In the genomic region with DNA sequence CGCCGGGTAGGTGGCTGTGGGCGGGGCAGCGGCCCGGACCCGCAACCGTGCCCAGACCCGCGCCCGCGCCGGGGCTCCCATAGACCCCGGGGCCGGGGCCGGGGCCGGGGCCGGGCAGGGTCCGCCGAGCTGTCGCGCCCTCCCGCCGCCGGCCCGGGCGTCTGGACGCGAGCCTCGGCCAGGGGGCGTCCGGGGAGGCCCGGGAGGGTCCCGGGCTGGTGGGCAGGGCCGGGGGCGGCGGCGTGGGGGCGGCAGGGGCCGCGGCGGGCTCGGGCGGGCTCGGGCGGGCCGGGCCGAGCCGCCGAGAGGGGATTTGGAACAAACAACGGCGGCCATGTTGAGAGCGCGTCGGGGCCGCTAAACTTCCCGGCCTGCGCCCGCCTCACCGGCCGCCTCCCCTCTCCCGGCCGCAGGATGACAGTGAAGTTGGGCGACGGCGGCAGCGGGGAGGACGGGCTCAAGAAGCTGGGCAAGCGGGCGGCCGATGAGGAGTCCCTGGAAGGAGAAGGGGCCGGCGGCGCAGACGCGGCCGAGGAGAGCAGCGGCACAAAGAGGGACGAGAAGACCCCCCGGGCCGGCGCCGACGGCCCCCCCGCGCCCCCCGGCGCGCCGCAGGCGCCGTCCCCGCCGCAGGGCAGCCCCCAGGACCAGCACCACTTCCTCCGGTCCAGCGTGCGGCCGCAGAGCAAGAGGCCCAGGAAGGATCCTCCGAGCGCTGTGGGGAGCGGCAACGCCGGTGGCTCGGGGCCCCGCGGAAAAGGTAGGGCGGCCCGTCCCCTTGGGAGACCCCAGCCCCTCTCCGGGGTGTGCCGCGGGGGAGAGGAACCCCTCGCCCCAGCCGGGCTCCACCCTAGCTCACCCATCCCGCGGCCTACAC, we compare ENCODE assay signal across 2 cellular contexts.
TF ChIP-seq lines count a peak whose summit lies in the region.

No MANE protein-coding gene starts in this region.

TF ChIP-seq in SK-N-SH, 30 proteins besides CTCF, POLR2A, EP300 and RAD21:
- TF ChIP-seq, protein P1, sequence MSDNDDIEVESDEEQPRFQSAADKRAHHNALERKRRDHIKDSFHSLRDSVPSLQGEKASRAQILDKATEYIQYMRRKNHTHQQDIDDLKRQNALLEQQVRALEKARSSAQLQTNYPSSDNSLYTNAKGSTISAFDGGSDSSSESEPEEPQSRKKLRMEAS (IDR thresholded peaks at IDR 0.05; ENCODE audit: low read depth), result peak; percentile 16; the same call in 1 of the 2 replicates
- peak; percentile 78 for TF ChIP-seq YY1 (IDR thresholded peaks at IDR 0.05; ENCODE audit: low read depth)
- TF ChIP-seq, protein P2, sequence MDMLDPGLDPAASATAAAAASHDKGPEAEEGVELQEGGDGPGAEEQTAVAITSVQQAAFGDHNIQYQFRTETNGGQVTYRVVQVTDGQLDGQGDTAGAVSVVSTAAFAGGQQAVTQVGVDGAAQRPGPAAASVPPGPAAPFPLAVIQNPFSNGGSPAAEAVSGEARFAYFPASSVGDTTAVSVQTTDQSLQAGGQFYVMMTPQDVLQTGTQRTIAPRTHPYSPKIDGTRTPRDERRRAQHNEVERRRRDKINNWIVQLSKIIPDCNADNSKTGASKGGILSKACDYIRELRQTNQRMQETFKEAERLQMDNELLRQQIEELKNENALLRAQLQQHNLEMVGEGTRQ (IDR thresholded peaks at IDR 0.05; ENCODE audit: borderline replicate concordance, low read depth, low read length), result no peak
- TF ChIP-seq MEF2A (IDR thresholded peaks at IDR 0.05; ENCODE audit: borderline replicate concordance, low read depth), result no peak

TF ChIP-seq in SK-N-SH treated with all-trans-retinoic acid at 6 μM for 48 hours, 23 proteins besides CTCF, POLR2A, EP300 and RAD21:
- TF ChIP-seq ZFP30 (CRISPR knock-in tag; IDR thresholded peaks at IDR 0.05) (no peak), ISL1 (CRISPR knock-in tag; IDR thresholded peaks at IDR 0.05) (no peak), ZNF70 (CRISPR knock-in tag; IDR thresholded peaks at IDR 0.05) (no peak), RARB (CRISPR knock-in tag; IDR thresholded peaks at IDR 0.05) (no peak), TCF4 (CRISPR knock-in tag; IDR thresholded peaks at IDR 0.05; ENCODE audit: borderline replicate concordance) (no peak), GLIS3 (CRISPR knock-in tag; IDR thresholded peaks at IDR 0.05) (no peak), ZNF8 (CRISPR knock-in tag; IDR thresholded peaks at IDR 0.05) (no peak)
- TF ChIP-seq, protein P3, sequence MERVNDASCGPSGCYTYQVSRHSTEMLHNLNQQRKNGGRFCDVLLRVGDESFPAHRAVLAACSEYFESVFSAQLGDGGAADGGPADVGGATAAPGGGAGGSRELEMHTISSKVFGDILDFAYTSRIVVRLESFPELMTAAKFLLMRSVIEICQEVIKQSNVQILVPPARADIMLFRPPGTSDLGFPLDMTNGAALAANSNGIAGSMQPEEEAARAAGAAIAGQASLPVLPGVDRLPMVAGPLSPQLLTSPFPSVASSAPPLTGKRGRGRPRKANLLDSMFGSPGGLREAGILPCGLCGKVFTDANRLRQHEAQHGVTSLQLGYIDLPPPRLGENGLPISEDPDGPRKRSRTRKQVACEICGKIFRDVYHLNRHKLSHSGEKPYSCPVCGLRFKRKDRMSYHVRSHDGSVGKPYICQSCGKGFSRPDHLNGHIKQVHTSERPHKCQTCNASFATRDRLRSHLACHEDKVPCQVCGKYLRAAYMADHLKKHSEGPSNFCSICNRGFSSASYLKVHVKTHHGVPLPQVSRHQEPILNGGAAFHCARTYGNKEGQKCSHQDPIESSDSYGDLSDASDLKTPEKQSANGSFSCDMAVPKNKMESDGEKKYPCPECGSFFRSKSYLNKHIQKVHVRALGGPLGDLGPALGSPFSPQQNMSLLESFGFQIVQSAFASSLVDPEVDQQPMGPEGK (CRISPR knock-in tag; IDR thresholded peaks at IDR 0.05; ENCODE audit: borderline replicate concordance), result no peak
